In genomic region chr6:19852090-19852457, GRCh38 we compare ENCODE assay signal across 14 cellular contexts. TPM values are rescaled to one million over a fixed set of nuclear protein-coding genes. Genes with fewer than 3 reads are reported as not detected.
DNase-seq lines count a peak whose midpoint lies in the region; ATAC-seq, FAIRE-seq and TF ChIP-seq lines count a peak whose summit lies in the region.
"Had no signal": no experiment of that assay in that cellular context is flagged by ENCODE, and none has a peak within 500 bp of the region (broad histone marks: within the 10 kb centered on the region; RNA-seq: fewer than 3 reads in every experiment).

No MANE protein-coding gene starts in this region.

- H3K4me3 ChIP-seq in HepG2 (replicated peaks in 1 of 3; ENCODE audit: insufficient read depth in 1 of 3, low read depth in 2 of 3, low read length in 3 of 3) = no peak overlapping the region; a peak in 1 of 6 replicates
- H3K4me3 ChIP-seq in right lobe of liver = no peak overlapping the region
- H3K4me3 ChIP-seq in PC-9 = no peak overlapping the region
- H3K4me3 ChIP-seq in lower lobe of right lung = no peak overlapping the region
- no peak overlapping the region for H3K4me3 ChIP-seq in mesendoderm (ENCODE audit: low read length)

- TF ChIP-seq POLR2A in HepG2 (IDR thresholded peaks at IDR 0.05; ENCODE audit: insufficient read depth in 1 of 2, low read depth in 2 of 2, low read length in 2 of 2) (no peak), right lobe of liver (IDR thresholded peaks at IDR 0.05) (no peak), erythroblast (IDR thresholded peaks at IDR 0.05; ENCODE audit: low read length) (no peak)

- H3K27me3 ChIP-seq in HepG2 (ENCODE audit: control insufficient read depth in 1 of 2, insufficient read depth in 2 of 2, low read length in 2 of 2) (peaks cover 2 to 20% of the 10 kb centered on the region in 2 experiments; a peak in 2 of 5 replicates), right lobe of liver (no peaks in the 10 kb centered on the region), PC-9 (ENCODE audit: insufficient read depth, low read depth) (no peaks in the 10 kb centered on the region), lower lobe of right lung (ENCODE audit: low read depth) (no peaks in the 10 kb centered on the region), mesendoderm (ENCODE audit: insufficient read depth, low read length, poor library complexity) (no peaks in the 10 kb centered on the region)

- no peaks in the 10 kb centered on the region for H3K36me3 Mint-ChIP-seq in type B pancreatic cell
- H3K36me3 Mint-ChIP-seq: CD4-positive, alpha-beta memory T cell had no signal

- H2BK120ac ChIP-seq in mesendoderm (ENCODE audit: low read depth, low read length) = no peak overlapping the region

- in situ Hi-C loops in HepG2 (cut with HindIII; ENCODE audit: extremely low pct_ligation_motif_present, low pct_unique_long_range_greater_than_20kb) = loop anchor here (25.0 kb wide), 1 partner anchor 1265 kb away; no protein-coding TSS in a partner anchor

- no peak overlapping the region for H2AFZ ChIP-seq in HepG2 (ENCODE audit: low read length)
- no peak overlapping the region for H2AFZ ChIP-seq in PC-9

- DNase-seq in HepG2 (ENCODE audit: low spot score) (no peak), right lobe of liver (no peak), PC-9 (no peak), lower lobe of right lung (no peak), type B pancreatic cell (ENCODE audit: extremely low spot score, unreplicated experiment) (no peak), erythroblast (lab: John Stamatoyannopoulos, UW) (no peak), frontal cortex (ENCODE audit: low spot score in 2 of 2) (no peak), mesendoderm (no peak)
- DNase-seq: CD4-positive, alpha-beta memory T cell; DND-41; GDM1; GOT3; SIG-M5 had no signal

- ATAC-seq in HepG2 (no peak), right lobe of liver (no peak), lower lobe of right lung (no peak)

- H3K79me1 ChIP-seq in mesendoderm (ENCODE audit: low read length) = no peaks in the 10 kb centered on the region

- TF ChIP-seq RAD21 in HepG2 (CRISPR knock-in tag; IDR thresholded peaks at IDR 0.05) = no peak

- no peak overlapping the region for H4K5ac ChIP-seq in mesendoderm (ENCODE audit: low read length)

- H3K4me1 ChIP-seq in HepG2 (ENCODE audit: insufficient read depth, low read length) (peaks cover 22% of the 10 kb centered on the region), right lobe of liver (no peaks in the 10 kb centered on the region), PC-9 (replicated peaks; ENCODE audit: insufficient read depth) (0 out of 2 replicates have a peak, but pooled peaks cover 4% of the 10 kb centered on the region), lower lobe of right lung (peaks cover 6% of the 10 kb centered on the region), mesendoderm (ENCODE audit: control insufficient read depth, low read depth, low read length) (peaks cover 3% of the 10 kb centered on the region)

- TF ChIP-seq CTCF in HepG2 (CRISPR knock-in tag; IDR thresholded peaks at IDR 0.05) = no peak
- TF ChIP-seq CTCF in right lobe of liver (IDR thresholded peaks at IDR 0.05) = no peak
- TF ChIP-seq CTCF in PC-9 (conservative IDR thresholded peaks at IDR 0.05) = 0 out of 2 replicates have a peak, but pooled peaks have one; percentile 6
- TF ChIP-seq CTCF in lower lobe of right lung (IDR thresholded peaks at IDR 0.05) = peak; percentile 5
- TF ChIP-seq CTCF in type B pancreatic cell (conservative IDR thresholded peaks at IDR 0.05) = no peak

- TF ChIP-seq EP300 in HepG2 (IDR thresholded peaks at IDR 0.05; ENCODE audit: low read depth in 2 of 2, low read length in 2 of 2) = no peak
- TF ChIP-seq EP300 in HepG2 (CRISPR knock-in tag; IDR thresholded peaks at IDR 0.05; ENCODE audit: borderline replicate concordance) = no peak

- no peak overlapping the region for H3K23ac ChIP-seq in mesendoderm (ENCODE audit: low read length)

- H2AK5ac ChIP-seq in mesendoderm (ENCODE audit: low read length) = no peak overlapping the region

- peaks cover 24% of the 10 kb centered on the region for H3K4me1 Mint-ChIP-seq in type B pancreatic cell (ENCODE audit: unreplicated experiment)
- H3K4me1 Mint-ChIP-seq: CD4-positive, alpha-beta memory T cell had no signal

- CTCF ChIA-PET in HepG2 (lab: Yijun Ruan, JAX; ENCODE audit: low intra/inter-chr PET ratio, low total read pairs) = interaction anchor here (0.7 to 2.0 kb wide), 3 partner anchors 40 to 855 kb away, joined by 4 to 15 read pairs (median 4); no protein-coding TSS in a partner anchor
- CTCF ChIA-PET in PC-9 (lab: Charles Lee) = interaction anchor here (0.7 to 1.0 kb wide), 3 partner anchors 9 to 828 kb away, joined by 3 to 5 read pairs (median 5); no protein-coding TSS in a partner anchor

- no peaks in the 10 kb centered on the region for H3K9me3 Mint-ChIP-seq in type B pancreatic cell

- no peak overlapping the region for H4K8ac ChIP-seq in mesendoderm (ENCODE audit: low read depth, low read length)

- H4K20me1 ChIP-seq in HepG2 (ENCODE audit: insufficient read depth, low read length) (no peaks in the 10 kb centered on the region), PC-9 (ENCODE audit: insufficient read depth) (no peaks in the 10 kb centered on the region)

- intact Hi-C loops in HepG2 (cut with micrococcal nuclease; ENCODE audit: unreplicated experiment) (loop anchor here (1.0 to 10.0 kb wide), 6 partner anchors 40 to 1255 kb away; no protein-coding TSS in a partner anchor), right lobe of liver (cut with DNase I) (no loop called here), PC-9 (cut with micrococcal nuclease; ENCODE audit: unreplicated experiment) (loop anchor here (1.0 to 10.0 kb wide), 7 partner anchors 205 to 1255 kb away; no protein-coding TSS in a partner anchor), lower lobe of right lung (cut with DNase I) (no loop called here)

- no peak overlapping the region for H3K4ac ChIP-seq in mesendoderm (ENCODE audit: low read depth, low read length)

- peak overlapping the region; percentile 69 for H3K27ac Mint-ChIP-seq in type B pancreatic cell
- H3K27ac Mint-ChIP-seq: CD4-positive, alpha-beta memory T cell had no signal

- H2BK15ac ChIP-seq in mesendoderm (replicated peaks; ENCODE audit: low read depth) = no peak overlapping the region

- no peak overlapping the region for H2BK5ac ChIP-seq in mesendoderm (ENCODE audit: low read length)

- BruUV-seq in HepG2 (replicated peaks; lab: Mats Ljungman, UMichigan) (no TSS peak), PC-9 (replicated peaks; lab: Mats Ljungman, UMichigan) (no TSS peak)

- H3K4me3 Mint-ChIP-seq in type B pancreatic cell = no peak overlapping the region
- H3K4me3 Mint-ChIP-seq: CD4-positive, alpha-beta memory T cell had no signal

- no peak overlapping the region for H3K18ac ChIP-seq in mesendoderm (ENCODE audit: low read length)

- no peaks in the 10 kb centered on the region for H3F3A ChIP-seq in PC-9 (ENCODE audit: insufficient read depth, low read depth)

- no peak overlapping the region for H3K9ac ChIP-seq in HepG2 (ENCODE audit: insufficient read depth, low read depth, low read length)
- no peak overlapping the region for H3K9ac ChIP-seq in mesendoderm (ENCODE audit: low read length)

- WGBS in HepG2 (ENCODE audit: low lambda C conversion rate) = 35% methylated on average over 2 of the region's 2 CpGs
- WGBS in right lobe of liver (ENCODE audit: insufficient coverage, low coverage, low lambda C conversion rate, missing lambda C conversion rate) = 73% methylated on average over 2 of the region's 2 CpGs
- no CpG with 5 or more reads among the region's 2 CpGs for WGBS in mesendoderm (ENCODE audit: extremely low coverage, insufficient coverage, low lambda C conversion rate)

- H3K4me2 ChIP-seq in HepG2 (ENCODE audit: low read depth, low read length) (peak overlapping the region; percentile 94), PC-9 (no peak overlapping the region), mesendoderm (ENCODE audit: low read length) (no peak overlapping the region)

- H3K79me2 ChIP-seq in HepG2 (ENCODE audit: insufficient read depth, low read length) (no peaks in the 10 kb centered on the region), PC-9 (ENCODE audit: low read depth) (no peaks in the 10 kb centered on the region), mesendoderm (ENCODE audit: control insufficient read depth, insufficient read depth, low read length) (no peaks in the 10 kb centered on the region)

- H3K9me2 ChIP-seq in PC-9 (ENCODE audit: insufficient read depth) = no peaks in the 10 kb centered on the region

- H3K27me3 Mint-ChIP-seq in type B pancreatic cell = no peaks in the 10 kb centered on the region
- H3K27me3 Mint-ChIP-seq: CD4-positive, alpha-beta memory T cell had no signal

- FAIRE-seq in HepG2 (lab: Jason Lieb, UNC) (no peak), frontal cortex (lab: Jason Lieb, UNC) (no peak)
- FAIRE-seq: D721Med had no signal

- POLR2A ChIA-PET in HepG2 (lab: Yijun Ruan, JAX) (no interaction called here), PC-9 (lab: Charles Lee; ENCODE audit: unreplicated experiment) (no interaction called here)

- H3K36me3 ChIP-seq in HepG2 (replicated peaks in 1 of 2; ENCODE audit: control insufficient read depth in 1 of 2, insufficient read depth in 2 of 2, low read length in 2 of 2) (no peaks in the 10 kb centered on the region), right lobe of liver (no peaks in the 10 kb centered on the region), PC-9 (ENCODE audit: low read depth) (no peaks in the 10 kb centered on the region), lower lobe of right lung (no peaks in the 10 kb centered on the region), mesendoderm (ENCODE audit: control insufficient read depth, insufficient read depth, low read length) (no peaks in the 10 kb centered on the region)

- no peak overlapping the region for H3K56ac ChIP-seq in mesendoderm (ENCODE audit: low read length)

- H3K27ac ChIP-seq in HepG2 (ENCODE audit: extremely low read length, insufficient read depth, low read length) (no peak overlapping the region), right lobe of liver (no peak overlapping the region), PC-9 (no peak overlapping the region), lower lobe of right lung (no peak overlapping the region), mesendoderm (ENCODE audit: low read depth, low read length) (no peak overlapping the region)

- H3K9me3 ChIP-seq in HepG2 (ENCODE audit: low read length) (no peaks in the 10 kb centered on the region), right lobe of liver (no peaks in the 10 kb centered on the region), PC-9 (ENCODE audit: insufficient read depth, low read depth) (no peaks in the 10 kb centered on the region), lower lobe of right lung (no peaks in the 10 kb centered on the region)

RNA-seq across cellular contexts. Expression of gene ID4, which starts 14.9 kb away (rescaled TPM):
- total RNA-seq in HepG2 (2016; rRNA removed; fragmentation: Illumina TruSeq; extraction: Trizol) (0.44 and 0.60 TPM in 2 replicates), right lobe of liver (1 to 10 TPM in 3 of 6 experiments, under 1 TPM in 3; 0.39 to 5.5 (median 1.3) TPM), PC-9 (2021) (4.4 and 5.9 TPM in 2 replicates), lower lobe of right lung (27.8 TPM), type B pancreatic cell (ENCODE audit: low replicate concordance) (83.6 and 90.9 TPM in 2 replicates), frontal cortex (123 TPM)
- 0.44 and 0.71 TPM in 2 replicates for total RNA-seq in HepG2 (2016; cell fraction: cytosol; rRNA removed; fragmentation: Illumina TruSeq; extraction: Trizol; ENCODE audit: low read depth)
- 0.45 and 0.65 TPM in 2 replicates for total RNA-seq in HepG2 (2016; cell fraction: insoluble cytoplasmic fraction; rRNA removed; fragmentation: Illumina TruSeq; extraction: Trizol)
- total RNA-seq in HepG2 (2016; cell fraction: membrane; rRNA removed; fragmentation: Illumina TruSeq; extraction: Trizol) = 0.52 and 0.74 TPM in 2 replicates
- total RNA-seq in HepG2 (2016; cell fraction: nucleus; rRNA removed; fragmentation: Illumina TruSeq; extraction: Trizol) = 0.53 and 0.56 TPM in 2 replicates
- polyA plus RNA-seq in HepG2 (2011; rRNA removed) = 0.05 and 0.20 TPM in 2 replicates
- polyA plus RNA-seq in HepG2 (2011; cell fraction: cytosol; rRNA removed) = 0.05 and 0.09 TPM in 2 replicates
- 0.09 and 0.18 TPM in 2 replicates for polyA plus RNA-seq in HepG2 (2011; cell fraction: nucleus; rRNA removed)
- 0.12 and 0.30 TPM in 2 replicates for polyA plus RNA-seq in HepG2 (2012)
- polyA plus RNA-seq in HepG2 (2016; cell fraction: cytosol; fragmentation: Illumina TruSeq; extraction: Trizol; ENCODE audit: low read depth) = 0.76 and 1.0 TPM in 2 replicates
- 0.59 and 0.71 TPM in 2 replicates for polyA plus RNA-seq in HepG2 (2016; cell fraction: insoluble cytoplasmic fraction; fragmentation: Illumina TruSeq; extraction: Trizol; ENCODE audit: low read depth)
- 0.87 and 0.89 TPM in 2 replicates for polyA plus RNA-seq in HepG2 (2016; cell fraction: membrane; fragmentation: Illumina TruSeq; extraction: Trizol; ENCODE audit: low read depth)
- polyA plus RNA-seq in HepG2 (2016; cell fraction: nucleus; fragmentation: Illumina TruSeq; extraction: Trizol; ENCODE audit: insufficient read depth, low read depth) = 1.1 and 1.2 TPM in 2 replicates
- not detected in 2 replicates for polyA minus RNA-seq in HepG2 (2011; rRNA and poly(A)+ RNA removed; ENCODE audit: low replicate concordance)
- polyA minus RNA-seq in HepG2 (2011; cell fraction: cytosol; rRNA and poly(A)+ RNA removed) = not detected in 2 replicates
- polyA minus RNA-seq in HepG2 (2011; cell fraction: nucleus; rRNA and poly(A)+ RNA removed) = 0.50 and 1.9 TPM in 2 replicates
- polyA plus RNA-seq in mesendoderm (2013, experiment 1 of 2) = 21.2 TPM
- polyA plus RNA-seq in mesendoderm (2013, experiment 2 of 2) = 20.1 TPM
- total RNA-seq: CD4-positive, alpha-beta memory T cell had no signal
- polyA plus RNA-seq: CD4-positive, alpha-beta memory T cell had no signal

Comparison
In these comparisons a context has a peak if more than half of its experiments do, and no peak if none do; other contexts are left out.
1. intact Hi-C loops: an anchor here in HepG2 (1.0 to 10.0 kb wide) and PC-9 (1.0 to 10.0 kb wide); none called in right lobe of liver and lower lobe of right lung.
2. CTCF ChIP-seq: peak in PC-9 (single experiment) and lower lobe of right lung (single experiment); none in HepG2 (single experiment), right lobe of liver (0 of 4) and type B pancreatic cell (single experiment).